ENCODE assay signal across 1 cellular context in genomic region chr22:24592144-24592845, GRCh38.
TF ChIP-seq lines count a peak whose summit lies in the region.

No MANE protein-coding gene starts in this region.

TF ChIP-seq in HEK293, 187 proteins besides CTCF, POLR2A, EP300 and RAD21 (continued from another document):
- TF ChIP-seq RBAK (tag by site-specific recombination; IDR thresholded peaks at IDR 0.05), result no peak
- no peak for TF ChIP-seq KLF1 (tag by site-specific recombination; IDR thresholded peaks at IDR 0.05)
- TF ChIP-seq ZNF169 (tag by site-specific recombination; IDR thresholded peaks at IDR 0.05), result no peak
- TF ChIP-seq KLF8 (tag by site-specific recombination; IDR thresholded peaks at IDR 0.05), result peak; percentile 54; the same call in 1 of the 2 replicates
- no peak for TF ChIP-seq YY2 (tag by site-specific recombination; IDR thresholded peaks at IDR 0.05)
- no peak for TF ChIP-seq ZNF394 (tag by site-specific recombination; IDR thresholded peaks at IDR 0.05; ENCODE audit: borderline replicate concordance)
- TF ChIP-seq ZNF549 (tag by site-specific recombination; IDR thresholded peaks at IDR 0.05), result no peak
- TF ChIP-seq ZNF335 (tag by site-specific recombination; conservative IDR thresholded peaks at IDR 0.05), result peak; percentile 58; the same call in 1 of the 2 replicates
- TF ChIP-seq ZNF670 (tag by site-specific recombination; IDR thresholded peaks at IDR 0.05; ENCODE audit: low read depth), result no peak
- TF ChIP-seq SALL2 (tag by site-specific recombination; IDR thresholded peaks at IDR 0.05; ENCODE audit: borderline replicate concordance), result 0 out of 2 replicates have a peak, but pooled peaks have one; percentile 28
- TF ChIP-seq BCL11B (tag by site-specific recombination; IDR thresholded peaks at IDR 0.05; ENCODE audit: low read depth), result peak; percentile 75; the same call in 1 of the 2 replicates
- no peak for TF ChIP-seq ZNF175 (tag by site-specific recombination; IDR thresholded peaks at IDR 0.05)
- TF ChIP-seq OSR2 (tag by site-specific recombination; IDR thresholded peaks at IDR 0.05), result no peak
- no peak for TF ChIP-seq ZNF138 (tag by site-specific recombination; IDR thresholded peaks at IDR 0.05; ENCODE audit: borderline replicate concordance)
- no peak for TF ChIP-seq ZNF433 (tag by site-specific recombination; IDR thresholded peaks at IDR 0.05; ENCODE audit: low read depth)
- 0 out of 2 replicates have a peak, but pooled peaks have one; percentile 31 for TF ChIP-seq ZNF777 (tag by site-specific recombination; IDR thresholded peaks at IDR 0.05; ENCODE audit: borderline replicate concordance)
- no peak for TF ChIP-seq ZNF366 (tag by site-specific recombination; conservative IDR thresholded peaks at IDR 0.05)
- no peak for TF ChIP-seq ZNF621 (tag by site-specific recombination; IDR thresholded peaks at IDR 0.05)
- TF ChIP-seq INSM2 (tag by site-specific recombination; IDR thresholded peaks at IDR 0.05), result no peak
- TF ChIP-seq SETDB1 (IDR thresholded peaks at IDR 0.05; ENCODE audit: insufficient read length, low read length), result no peak
- TF ChIP-seq KLF7 (tag by site-specific recombination; IDR thresholded peaks at IDR 0.05; ENCODE audit: borderline replicate concordance), result no peak
- peak; percentile 11; the same call in 1 of the 2 replicates for TF ChIP-seq GLIS2 (tag by site-specific recombination; IDR thresholded peaks at IDR 0.05)
- peak; percentile 37 for TF ChIP-seq SP2 (tag by site-specific recombination; IDR thresholded peaks at IDR 0.05)
- no peak for TF ChIP-seq ZNF280C (tag by site-specific recombination; IDR thresholded peaks at IDR 0.05)
- TF ChIP-seq ZNF76 (tag by site-specific recombination; IDR thresholded peaks at IDR 0.05; ENCODE audit: borderline replicate concordance, low read depth), result no peak
- no peak for TF ChIP-seq ZFP41 (tag by site-specific recombination; IDR thresholded peaks at IDR 0.05; ENCODE audit: borderline replicate concordance)
- peak; percentile 96 for TF ChIP-seq ZBTB8A (tag by site-specific recombination; IDR thresholded peaks at IDR 0.05)
- TF ChIP-seq ZNF423 (tag by site-specific recombination; IDR thresholded peaks at IDR 0.05), result no peak
- no peak for TF ChIP-seq ZNF529 (tag by site-specific recombination; IDR thresholded peaks at IDR 0.05; ENCODE audit: insufficient replicate concordance)
- TF ChIP-seq ZBTB7A (tag by site-specific recombination; IDR thresholded peaks at IDR 0.05; ENCODE audit: low read depth), result peak; percentile 85; the same call in 1 of the 2 replicates
- TF ChIP-seq ZNF214 (tag by site-specific recombination; IDR thresholded peaks at IDR 0.05; ENCODE audit: borderline replicate concordance), result no peak
- TF ChIP-seq ZNF362 (tag by site-specific recombination; IDR thresholded peaks at IDR 0.05), result no peak
- TF ChIP-seq SP7 (tag by site-specific recombination; IDR thresholded peaks at IDR 0.05), result peak; percentile 25; the same call in 1 of the 2 replicates
- no peak for TF ChIP-seq ZNF585B (tag by site-specific recombination; IDR thresholded peaks at IDR 0.05)
- TF ChIP-seq ZNF18 (tag by site-specific recombination; IDR thresholded peaks at IDR 0.05), result no peak
- no peak for TF ChIP-seq ZNF221 (tag by site-specific recombination; IDR thresholded peaks at IDR 0.05; ENCODE audit: borderline replicate concordance)
- no peak for TF ChIP-seq ZNF292 (tag by site-specific recombination; IDR thresholded peaks at IDR 0.05; ENCODE audit: borderline replicate concordance, low read depth)
- no peak for TF ChIP-seq ZNF704 (tag by site-specific recombination; IDR thresholded peaks at IDR 0.05)
- TF ChIP-seq ZNF544 (tag by site-specific recombination; IDR thresholded peaks at IDR 0.05), result no peak
- no peak for TF ChIP-seq ZBTB10 (tag by site-specific recombination; IDR thresholded peaks at IDR 0.05)
- peak; percentile 88 for TF ChIP-seq ZBTB26 (tag by site-specific recombination; optimal IDR thresholded peaks at IDR 0.05)
- no peak for TF ChIP-seq PRDM2 (tag by site-specific recombination; IDR thresholded peaks at IDR 0.05; ENCODE audit: borderline replicate concordance)
- peak; percentile 25; the same call in 1 of the 2 replicates for TF ChIP-seq ZNF664 (tag by site-specific recombination; IDR thresholded peaks at IDR 0.05)
- peak; percentile 95 for TF ChIP-seq ZFHX2 (tag by site-specific recombination; conservative IDR thresholded peaks at IDR 0.05)
